Comparison of ENCODE assay signal across 17 cellular contexts in the genomic region with DNA sequence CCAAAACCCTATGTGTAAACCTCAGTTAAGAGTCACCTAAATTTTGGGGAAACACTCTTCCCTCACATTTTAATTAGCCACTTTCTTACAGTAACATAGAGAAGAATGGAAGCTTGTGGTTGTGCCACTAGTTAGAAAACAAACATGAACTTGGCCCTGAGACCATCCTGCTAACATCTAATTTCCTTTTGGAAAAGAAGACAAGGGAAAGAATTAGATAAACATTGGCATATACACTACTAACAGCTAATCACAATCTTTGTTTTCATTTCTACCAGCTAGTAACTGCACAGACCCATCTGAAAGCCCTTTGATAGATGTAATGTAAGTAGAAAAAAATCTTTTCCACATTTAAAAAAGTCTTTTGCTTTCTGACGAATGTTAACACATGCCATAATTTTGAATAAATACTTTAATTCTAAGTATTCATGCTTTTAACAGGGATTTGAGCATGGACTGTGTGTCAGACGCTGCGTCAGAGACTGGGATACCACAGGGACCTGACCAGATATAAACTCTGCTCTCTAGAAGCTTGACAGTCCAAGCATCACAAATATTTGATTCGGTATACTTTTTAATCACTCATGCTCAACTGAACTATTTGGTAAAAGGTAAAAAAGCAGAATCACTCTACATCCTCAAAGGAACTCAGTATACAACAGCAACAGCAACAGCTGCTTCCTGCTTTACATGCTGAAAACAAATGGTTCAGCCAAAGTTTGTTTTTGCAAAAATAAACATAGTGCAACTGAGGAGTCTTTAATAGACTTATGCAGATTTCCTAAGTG. TPM values are rescaled to one million over a fixed set of nuclear protein-coding genes. Genes with fewer than 3 reads are reported as not detected.
DNase-seq lines count a peak whose midpoint lies in the region; ATAC-seq and TF ChIP-seq lines count a peak whose summit lies in the region.
"Had no signal": no experiment of that assay in that cellular context is flagged by ENCODE, and none has a peak within 500 bp of the region (broad histone marks: within the 10 kb centered on the region; RNA-seq: fewer than 3 reads in every experiment).

No MANE protein-coding gene starts in this region.

- no peaks in the 10 kb centered on the region for H3K9me3 ChIP-seq in heart left ventricle
- no peaks in the 10 kb centered on the region for H3K9me3 ChIP-seq in colonic mucosa
- no peaks in the 10 kb centered on the region for H3K9me3 ChIP-seq in right lobe of liver
- no peaks in the 10 kb centered on the region for H3K9me3 ChIP-seq in upper lobe of right lung
- H3K9me3 ChIP-seq: MG63, thoracic aorta had no signal

- peak overlapping the region in 2 of 12 donors; percentile 1 to 14 for H3K4me3 ChIP-seq in heart left ventricle
- no peak overlapping the region for H3K4me3 ChIP-seq in colonic mucosa
- no peak overlapping the region for H3K4me3 ChIP-seq in right lobe of liver
- H3K4me3 ChIP-seq in upper lobe of right lung = no peak overlapping the region
- H3K4me3 ChIP-seq: MG63, thoracic aorta had no signal

- DNase-seq in heart left ventricle = no peak
- no peak for DNase-seq in Right ventricle myocardium superior
- no peak for DNase-seq in colonic mucosa
- no peak for DNase-seq in right lobe of liver
- no peak for DNase-seq in upper lobe of right lung
- no peak for DNase-seq in hepatic stellate cell (ENCODE audit: low spot score)
- DNase-seq in GM20000 (ENCODE audit: low spot score) = no peak
- DNase-seq in NCI-H748 (lab: John Stamatoyannopoulos, UW; ENCODE audit: unreplicated experiment) = no peak
- DNase-seq: activated CD4-positive, alpha-beta T cell treated with anti-CD3 and anti-CD28 coated beads for 1 hour; activated naive CD8-positive, alpha-beta T cell treated with anti-CD3 and anti-CD28 coated beads, Interleukin-2, amount 10 ng/mL, durations not matched to agents 7 days and 5 days; activated T-cell treated with anti-CD3 and anti-CD28 coated beads for 4 hours; caudate nucleus; hippocampal formation; MG63; NCI-H2107 had no signal

- intact Hi-C loops in heart left ventricle (cut with DNase I) (no loop called here), Right ventricle myocardium superior (cut with DNase I) (no loop called here), colonic mucosa (cut with DNase I) (no loop called here), right lobe of liver (cut with DNase I) (no loop called here), upper lobe of right lung (cut with DNase I) (no loop called here)

- H3K27me3 ChIP-seq in heart left ventricle = no peaks in the 10 kb centered on the region
- no peaks in the 10 kb centered on the region for H3K27me3 ChIP-seq in colonic mucosa
- no peaks in the 10 kb centered on the region for H3K27me3 ChIP-seq in right lobe of liver
- H3K27me3 ChIP-seq in upper lobe of right lung = no peaks in the 10 kb centered on the region
- H3K27me3 ChIP-seq: MG63 had no signal

- no peak for TF ChIP-seq POLR2A in heart left ventricle (IDR thresholded peaks at IDR 0.05)
- TF ChIP-seq POLR2A in right lobe of liver (IDR thresholded peaks at IDR 0.05) = no peak

- H3K9ac ChIP-seq in colonic mucosa (ENCODE audit: low read depth in 2 of 2, low read length in 2 of 2) = no peak overlapping the region

- H3K4me1 ChIP-seq in heart left ventricle (peaks cover 0 to 19% (median 0%) of the 10 kb centered on the region in 12 donors), colonic mucosa (no peaks in the 10 kb centered on the region), right lobe of liver (peaks cover 0 to 14% (median 3%) of the 10 kb centered on the region in 4 donors), upper lobe of right lung (peaks cover 5% of the 10 kb centered on the region)

- WGBS in heart left ventricle, 4 donors = 41 to 53% (median 48%) methylated on average over 4 of the region's 4 CpGs
- WGBS in right lobe of liver (ENCODE audit: insufficient coverage, low coverage, low lambda C conversion rate, missing lambda C conversion rate) = 57% methylated on average over 4 of the region's 4 CpGs

- H3K27ac ChIP-seq in heart left ventricle (peak overlapping the region in 9 of 12 donors; percentile 9 to 73 (median 53)), colonic mucosa (peak overlapping the region; percentile 23), right lobe of liver (peak overlapping the region in 1 of 3 donors; percentile 4), upper lobe of right lung (peak overlapping the region; percentile 1)
- H3K27ac ChIP-seq: thoracic aorta had no signal

- ATAC-seq in heart left ventricle (peak in 3 of 4 donors; percentile 31 to 53 (median 33)), Right ventricle myocardium superior (ENCODE audit: poor library complexity) (no peak), right lobe of liver (peak; percentile 59 to 79 (median 70)), upper lobe of right lung (no peak)
- ATAC-seq: natural killer cell treated with Interleukin-12 subunit alpha and Interleukin-12 subunit beta and Interleukin-15 and Interleukin-18, amount 100 ng/mL, for 72 hours had no signal

- TF ChIP-seq CTCF in heart left ventricle (IDR thresholded peaks at IDR 0.05) (no peak), colonic mucosa (IDR thresholded peaks at IDR 0.05) (no peak), right lobe of liver (IDR thresholded peaks at IDR 0.05) (no peak), upper lobe of right lung (IDR thresholded peaks at IDR 0.05) (no peak), GM20000 (IDR thresholded peaks at IDR 0.05; ENCODE audit: extremely low read depth, missing control alignments) (no peak)

- H3K36me3 ChIP-seq in heart left ventricle = peaks cover 0 to 52% (median 32%) of the 10 kb centered on the region in 9 donors
- H3K36me3 ChIP-seq in colonic mucosa = no peaks in the 10 kb centered on the region
- no peaks in the 10 kb centered on the region for H3K36me3 ChIP-seq in right lobe of liver
- H3K36me3 ChIP-seq in upper lobe of right lung = peaks cover 7% of the 10 kb centered on the region
- H3K36me3 ChIP-seq: thoracic aorta had no signal

RNA-seq across cellular contexts. Expression of gene DPH5, which starts 30.2 kb away (rescaled TPM):
- total RNA-seq in heart left ventricle (10 to 100 TPM; 14.8 to 36.2 (median 26.5) TPM), Right ventricle myocardium superior (37.2 TPM), colonic mucosa (10 to 100 TPM; 20.1 to 32.4 TPM), right lobe of liver (10 to 100 TPM; 10.9 to 21.4 (median 16.8) TPM), upper lobe of right lung (23.8 TPM)
- polyA plus RNA-seq in heart left ventricle = 10 to 100 TPM; 28.3 to 38.1 TPM

Comparison
In these comparisons a context has a peak if more than half of its experiments do, and no peak if none do; other contexts are left out.
1. ATAC-seq: peak in heart left ventricle (3 of 4) and right lobe of liver (4 of 4); none in Right ventricle myocardium superior (single experiment) and upper lobe of right lung (single experiment).